ENCODE assay signal across 16 cellular contexts in the genomic region with DNA sequence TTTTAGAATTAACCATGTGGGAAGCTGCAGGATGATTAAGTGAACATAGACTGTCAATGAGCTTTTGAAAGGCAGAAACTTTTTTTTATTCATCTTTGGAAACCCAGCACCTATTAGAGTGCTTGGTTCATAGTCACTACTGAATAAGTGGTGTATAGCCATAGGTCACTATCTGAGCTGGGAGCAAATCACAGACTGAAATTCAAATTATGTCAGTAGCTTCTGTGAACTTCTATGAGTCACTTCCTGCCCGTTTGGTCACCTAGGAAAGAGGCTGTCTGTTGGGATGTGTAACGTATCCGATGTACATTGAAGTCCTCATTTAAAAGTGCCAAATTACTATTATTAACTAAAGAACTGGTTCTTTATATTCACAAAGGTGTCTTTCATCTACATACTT. TPM values are rescaled to one million over a fixed set of nuclear protein-coding genes. Genes with fewer than 3 reads are reported as not detected.
A peak's percentile ranks its signal among the peaks of the same experiment; 100 is the strongest.
DNase-seq lines count a peak whose midpoint lies in the region; ATAC-seq and TF ChIP-seq lines count a peak whose summit lies in the region.
"Had no signal": no experiment of that assay in that cellular context is flagged by ENCODE, and none has a peak within 500 bp of the region (broad histone marks: within the 10 kb centered on the region; RNA-seq: fewer than 3 reads in every experiment).

No MANE protein-coding gene starts in this region.

- no peak for DNase-seq in right cardiac atrium
- no peak for DNase-seq in Right ventricle myocardium superior
- DNase-seq in RWPE2 (ENCODE audit: low spot score): no peak
- no peak for DNase-seq in epithelial cell of prostate (ENCODE audit: low read depth, low spot score)
- DNase-seq in neuronal stem cell (ENCODE audit: low spot score): no peak
- no peak for DNase-seq in NCI-H187 (lab: John Stamatoyannopoulos, UW)
- no peak for DNase-seq in GM19238 (ENCODE audit: insufficient read length, low spot score)
- DNase-seq in GDM1 (lab: John Stamatoyannopoulos, UW): no peak
- DNase-seq: effector CD8-positive, alpha-beta T cell; gastrocnemius medialis; immature natural killer cell; NCI-H1048; NCI-H446 treated with DMSO at 0.1 percent for 48 hours; occipital lobe; PC-9; T-helper 2 cell had no signal

- H3K36me3 ChIP-seq in RWPE2 (ENCODE audit: low read depth): no peaks in the 10 kb centered on the region
- H3K36me3 ChIP-seq in neuronal stem cell (replicated peaks in 1 of 2; ENCODE audit: control insufficient read depth in 2 of 2, insufficient read depth in 2 of 2, low read length in 2 of 2): no peaks in the 10 kb centered on the region
- H3K36me3 ChIP-seq: gastrocnemius medialis had no signal

- no peaks in the 10 kb centered on the region for H3K27me3 ChIP-seq in right cardiac atrium (ENCODE audit: control insufficient read depth, insufficient read depth)
- no peaks in the 10 kb centered on the region for H3K27me3 ChIP-seq in RWPE2 (ENCODE audit: insufficient read depth, poor library complexity, severe bottlenecking)
- no peaks in the 10 kb centered on the region for H3K27me3 ChIP-seq in neuronal stem cell (ENCODE audit: control insufficient read depth in 3 of 3, insufficient read depth in 3 of 3, low read depth in 1 of 3, low read length in 3 of 3)
- H3K27me3 ChIP-seq: gastrocnemius medialis had no signal

- H3K79me1 ChIP-seq in neuronal stem cell (ENCODE audit: low read depth, low read length): no peaks in the 10 kb centered on the region

- no peak overlapping the region for H2BK5ac ChIP-seq in neuronal stem cell (ENCODE audit: low read length)

- no peak overlapping the region for H3K9ac ChIP-seq in neuronal stem cell (ENCODE audit: low read depth, low read length, poor library complexity)

- TF ChIP-seq CTCF in RWPE2 (IDR thresholded peaks at IDR 0.05; ENCODE audit: poor library complexity, severe bottlenecking): no peak

- peak; percentile 31 to 58 for ATAC-seq in right cardiac atrium
- no peak for ATAC-seq in Right ventricle myocardium superior (ENCODE audit: poor library complexity)
- ATAC-seq in RWPE2 (ENCODE audit: low read depth): 0 out of 3 replicates have a peak, but pooled peaks have one; percentile 52
- ATAC-seq: gastrocnemius medialis had no signal

- H2BK15ac ChIP-seq in neuronal stem cell (ENCODE audit: low read length): no peak overlapping the region

- no peak overlapping the region for H4K91ac ChIP-seq in neuronal stem cell (ENCODE audit: low read depth, low read length, poor library complexity)

- no peak overlapping the region for H4K8ac ChIP-seq in neuronal stem cell (ENCODE audit: low read depth, low read length)

- 54% methylated on average over 3 of the region's 3 CpGs for WGBS in right cardiac atrium
- no CpG with 5 or more reads among the region's 3 CpGs for WGBS in neuronal stem cell (ENCODE audit: extremely low coverage in 2 of 2, insufficient read length in 2 of 2, insufficient replicate concordance in 1 of 2), 2 donors

- H3K4me3 ChIP-seq in right cardiac atrium (ENCODE audit: low read length) (no peak overlapping the region), RWPE2 (ENCODE audit: severe bottlenecking) (no peak overlapping the region), neuronal stem cell (ENCODE audit: low read length in 2 of 2) (no peak overlapping the region)
- H3K4me3 ChIP-seq: gastrocnemius medialis, PC-9 had no signal

- H2AK5ac ChIP-seq in neuronal stem cell (ENCODE audit: low read depth, low read length): no peak overlapping the region

- H3K23ac ChIP-seq in neuronal stem cell (ENCODE audit: low read depth, low read length, poor library complexity): no peak overlapping the region

- H3K4me1 ChIP-seq in right cardiac atrium (ENCODE audit: control insufficient read depth, insufficient read depth, low read length) (no peaks in the 10 kb centered on the region), RWPE2 (ENCODE audit: insufficient read depth, poor library complexity, severe bottlenecking) (no peaks in the 10 kb centered on the region), neuronal stem cell (ENCODE audit: control insufficient read depth in 2 of 2, insufficient read depth in 1 of 2, low read depth in 1 of 2, low read length in 2 of 2) (no peaks in the 10 kb centered on the region)
- H3K4me1 ChIP-seq: gastrocnemius medialis had no signal

- H2BK12ac ChIP-seq in neuronal stem cell (ENCODE audit: low read length): no peak overlapping the region

- no peak overlapping the region for H3K14ac ChIP-seq in neuronal stem cell (ENCODE audit: low read length)

- H3K27ac ChIP-seq in right cardiac atrium (ENCODE audit: low read length) (no peak overlapping the region), RWPE2 (ENCODE audit: poor library complexity, severe bottlenecking) (no peak overlapping the region), epithelial cell of prostate (peak overlapping the region; percentile 15), neuronal stem cell (replicated peaks; ENCODE audit: low read length) (no peak overlapping the region)
- H3K27ac ChIP-seq: gastrocnemius medialis, PC-9 had no signal

- no peak overlapping the region for H3K4me2 ChIP-seq in neuronal stem cell (ENCODE audit: insufficient read depth, low read length, poor library complexity, severe bottlenecking)
- H3K4me2 ChIP-seq: PC-9 had no signal

- no peaks in the 10 kb centered on the region for H3K9me3 ChIP-seq in right cardiac atrium (ENCODE audit: control insufficient read depth, low read length)
- H3K9me3 ChIP-seq in RWPE2 (ENCODE audit: severe bottlenecking): no peaks in the 10 kb centered on the region
- H3K9me3 ChIP-seq in neuronal stem cell (replicated peaks in 1 of 2; ENCODE audit: control insufficient read depth in 2 of 2, insufficient read depth in 1 of 2, low read depth in 1 of 2, low read length in 2 of 2): no peaks in the 10 kb centered on the region
- H3K9me3 ChIP-seq: gastrocnemius medialis had no signal

- no peak overlapping the region for H3K18ac ChIP-seq in neuronal stem cell (ENCODE audit: low read length)

- no peak overlapping the region for H2BK120ac ChIP-seq in neuronal stem cell (ENCODE audit: low read depth, low read length)

- intact Hi-C loops in right cardiac atrium (cut with DNase I) (no loop called here), Right ventricle myocardium superior (cut with DNase I) (no loop called here)

- no peak overlapping the region for H3K4ac ChIP-seq in neuronal stem cell (ENCODE audit: low read length)

- no peak overlapping the region for H2AFZ ChIP-seq in neuronal stem cell (ENCODE audit: low read length)
- H2AFZ ChIP-seq: PC-9 had no signal

RNA-seq across cellular contexts. Expression of gene SLC40A1, which starts 20.5 kb away (rescaled TPM):
- total RNA-seq in right cardiac atrium (10 to 100 TPM; 50.5 to 86.9 (median 73.9) TPM), Right ventricle myocardium superior (48.2 TPM)
- 32.2 TPM for polyA plus RNA-seq in right cardiac atrium
- polyA plus RNA-seq in neuronal stem cell (2013, experiment 1 of 2): 0.43 TPM
- 0.44 TPM for polyA plus RNA-seq in neuronal stem cell (2013, experiment 2 of 2)
